28 cellular contexts compared by ENCODE assay signal in the genomic region with DNA sequence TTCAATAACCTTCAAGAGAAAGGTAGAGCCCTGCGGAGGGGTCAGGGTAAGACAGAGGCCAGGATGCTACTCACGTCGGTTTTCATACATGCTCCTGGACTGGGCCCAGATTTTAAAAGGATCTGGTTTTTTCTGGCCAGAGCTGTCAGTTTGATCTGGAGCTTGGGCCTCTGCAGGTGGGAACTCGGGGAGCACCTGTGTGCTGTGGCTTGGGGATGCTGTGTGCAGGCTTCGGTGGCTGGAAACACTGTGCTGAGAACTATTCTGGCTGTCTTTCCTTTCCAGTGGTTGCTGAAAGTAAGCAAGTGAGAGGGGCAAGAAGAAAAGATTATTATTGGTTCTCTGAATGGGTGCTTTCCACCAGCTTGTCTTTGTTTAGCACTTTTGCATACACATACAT.
"Had no signal": no experiment of that assay in that cellular context is flagged by ENCODE, and none has a peak within 500 bp of the region (broad histone marks: within the 10 kb centered on the region; RNA-seq: fewer than 3 reads in every experiment).

No MANE protein-coding gene starts in this region.

- H3K9ac ChIP-seq: neural progenitor cell, parathyroid adenoma had no signal

- H3K27ac ChIP-seq: hepatocyte, left lung, lower lobe of right lung, neural progenitor cell, neutrophil, parathyroid adenoma, skin epidermis, spleen, suprapubic skin, thoracic aorta, tibial artery, uterus had no signal

- H3K9me3 Mint-ChIP-seq: nephron; neural progenitor cell; stimulated activated naive CD8-positive, alpha-beta T cell treated with anti-CD3 and anti-CD28 coated beads, Interleukin-15, Interleukin-2, amounts not matched to agents 100 ng/mL and 50 ng/mL, for 24 hours had no signal

- FAIRE-seq: islet of Langerhans, kidney had no signal

- H3K36me3 Mint-ChIP-seq: immature natural killer cell; naive thymus-derived CD8-positive, alpha-beta T cell; stimulated activated effector memory CD8-positive, alpha-beta T cell treated with anti-CD3 and anti-CD28 coated beads, Interleukin-12 subunit alpha, Interleukin-12 subunit beta, amount 100 ng/mL, for 72 hours had no signal

- DNase-seq: immature natural killer cell; kidney; left colon; left lung; lower lobe of right lung; mammary epithelial cell; mesenchymal stem cell; naive thymus-derived CD8-positive, alpha-beta T cell; occipital lobe; retina; right cardiac atrium; spleen; stimulated activated CD4-positive, alpha-beta T cell treated with anti-CD3 and anti-CD28 coated beads, Interleukin-4, amount 100 ng/mL, for 24 hours; stimulated activated naive CD4-positive, alpha-beta T cell; tibial artery; trophoblast cell; uterus had no signal

- H3K4me3 ChIP-seq: hepatocyte, left lung, lower lobe of right lung, neural progenitor cell, skin epidermis, spleen, suprapubic skin, thoracic aorta, tibial artery, uterus had no signal

- H3K27me3 Mint-ChIP-seq: stimulated activated naive CD8-positive, alpha-beta T cell treated with anti-CD3 and anti-CD28 coated beads, Interleukin-15, Interleukin-2, amounts not matched to agents 100 ng/mL and 50 ng/mL, for 24 hours had no signal

- H3K27ac Mint-ChIP-seq: immature natural killer cell; naive thymus-derived CD8-positive, alpha-beta T cell; nephron; neural progenitor cell; stimulated activated effector memory CD8-positive, alpha-beta T cell treated with anti-CD3 and anti-CD28 coated beads, Interleukin-12 subunit alpha, Interleukin-12 subunit beta, amount 100 ng/mL, for 72 hours; stimulated activated naive CD8-positive, alpha-beta T cell treated with anti-CD3 and anti-CD28 coated beads, Interleukin-15, Interleukin-2, amounts not matched to agents 100 ng/mL and 50 ng/mL, for 24 hours had no signal

- H3K36me3 ChIP-seq: neural progenitor cell, neutrophil, thoracic aorta, uterus had no signal

- H2AFZ ChIP-seq: hepatocyte, neural progenitor cell, parathyroid adenoma had no signal

- H3K4me1 Mint-ChIP-seq: immature natural killer cell; naive thymus-derived CD8-positive, alpha-beta T cell; nephron; stimulated activated effector memory CD8-positive, alpha-beta T cell treated with anti-CD3 and anti-CD28 coated beads, Interleukin-12 subunit alpha, Interleukin-12 subunit beta, amount 100 ng/mL, for 72 hours had no signal

- H3K27me3 ChIP-seq: hepatocyte, left lung, neural progenitor cell, neutrophil, spleen, suprapubic skin, tibial artery, uterus had no signal

- H3K79me2 ChIP-seq: hepatocyte, parathyroid adenoma had no signal

- H3K9me3 ChIP-seq: left lung, lower lobe of right lung, neutrophil, spleen, suprapubic skin, thoracic aorta, tibial artery, uterus had no signal

- H3K4me1 ChIP-seq: left lung, lower lobe of right lung, neural progenitor cell, parathyroid adenoma, spleen, suprapubic skin, tibial artery, uterus had no signal

- H3K4me2 ChIP-seq: hepatocyte, neural progenitor cell had no signal

- H3K4me3 Mint-ChIP-seq: immature natural killer cell; naive thymus-derived CD8-positive, alpha-beta T cell; nephron; neural progenitor cell; stimulated activated effector memory CD8-positive, alpha-beta T cell treated with anti-CD3 and anti-CD28 coated beads, Interleukin-12 subunit alpha, Interleukin-12 subunit beta, amount 100 ng/mL, for 72 hours; stimulated activated naive CD8-positive, alpha-beta T cell treated with anti-CD3 and anti-CD28 coated beads, Interleukin-15, Interleukin-2, amounts not matched to agents 100 ng/mL and 50 ng/mL, for 24 hours had no signal
